25 cellular contexts compared by ENCODE assay signal in the genomic region with DNA sequence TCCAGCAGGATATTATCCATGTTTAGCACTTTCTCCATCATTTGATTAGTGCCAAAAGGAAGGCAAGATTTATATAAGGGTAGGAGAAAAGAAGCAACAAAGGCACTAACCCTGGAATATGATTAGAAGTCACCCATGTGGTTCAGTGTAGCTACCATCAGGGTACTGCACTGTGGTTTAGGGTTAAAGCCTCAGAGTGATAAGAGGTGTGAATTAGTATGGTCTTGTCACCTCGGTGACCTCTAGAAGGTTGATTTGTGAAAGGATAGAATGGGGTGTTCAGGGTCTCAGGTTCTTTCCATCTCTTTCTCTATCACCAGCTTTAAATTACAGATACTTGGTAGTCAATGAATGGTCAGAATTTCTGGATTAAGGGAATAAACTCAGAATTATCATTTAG.
A peak's percentile ranks its signal among the peaks of the same experiment; 100 is the strongest.
DNase-seq lines count a peak whose midpoint lies in the region; ATAC-seq, FAIRE-seq and TF ChIP-seq lines count a peak whose summit lies in the region.
"Had no signal": no experiment of that assay in that cellular context is flagged by ENCODE, and none has a peak within 500 bp of the region (broad histone marks: within the 10 kb centered on the region; RNA-seq: fewer than 3 reads in every experiment).

No MANE protein-coding gene starts in this region.

- TF ChIP-seq EP300 in H1 (IDR thresholded peaks at IDR 0.05; ENCODE audit: borderline replicate concordance in 1 of 2, low read depth in 2 of 2, low read length in 2 of 2) = no peak

- intact Hi-C loops in PC-9 (cut with micrococcal nuclease; ENCODE audit: unreplicated experiment) = no loop called here
- intact Hi-C loops in vagina (cut with DNase I) = no loop called here

- no peaks in the 10 kb centered on the region for H3K36me3 Mint-ChIP-seq in neural progenitor cell
- H3K36me3 Mint-ChIP-seq: CD4-positive, CD25-positive, alpha-beta regulatory T cell; CD8-positive, alpha-beta T cell had no signal

- H3K4me2 ChIP-seq in PC-9 = no peak overlapping the region
- no peak overlapping the region for H3K4me2 ChIP-seq in H1 (ENCODE audit: insufficient read depth in 1 of 2, low read depth in 2 of 2, low read length in 2 of 2)
- no peak overlapping the region for H3K4me2 ChIP-seq in neural progenitor cell
- H3K4me2 ChIP-seq: BLaER1 had no signal

- H2AFZ ChIP-seq in PC-9 (peak overlapping the region; percentile 71; the same call in 1 of the 2 replicates), H1 (ENCODE audit: low read length) (0 out of 2 replicates have a peak overlapping the region, but pooled peaks have one; percentile 56), neural progenitor cell (replicated peaks) (peak overlapping the region; percentile 42)
- H2AFZ ChIP-seq: GM23248 had no signal

- H3K27me3 ChIP-seq in PC-9 (ENCODE audit: insufficient read depth, low read depth) (no peaks in the 10 kb centered on the region), H1 (replicated peaks in 1 of 4; ENCODE audit: control insufficient read depth in 3 of 4, extremely low read depth in 1 of 4, insufficient read depth in 3 of 4, low read length in 3 of 4) (no peaks in the 10 kb centered on the region), neural progenitor cell (no peaks in the 10 kb centered on the region), vagina (no peaks in the 10 kb centered on the region)
- H3K27me3 ChIP-seq: BLaER1 had no signal

- no peak for TF ChIP-seq CTCF in PC-9 (conservative IDR thresholded peaks at IDR 0.05)
- TF ChIP-seq CTCF in H1 (IDR thresholded peaks at IDR 0.05; ENCODE audit: control extremely low read depth in 1 of 3, insufficient read depth in 1 of 3, low read depth in 1 of 3, low read length in 3 of 3) = no peak
- TF ChIP-seq CTCF in neural progenitor cell (IDR thresholded peaks at IDR 0.05) = no peak
- TF ChIP-seq CTCF in vagina (IDR thresholded peaks at IDR 0.05) = no peak

- H4K20me1 ChIP-seq in PC-9 (ENCODE audit: insufficient read depth) (no peaks in the 10 kb centered on the region), H1 (replicated peaks in 1 of 2; ENCODE audit: control insufficient read depth in 1 of 2, insufficient read depth in 2 of 2, low read length in 2 of 2) (no peaks in the 10 kb centered on the region), neural progenitor cell (ENCODE audit: low read depth) (no peaks in the 10 kb centered on the region)
- H4K20me1 ChIP-seq: BLaER1 had no signal

- peak; percentile 58 for ATAC-seq in GM18511 (IDR thresholded peaks at IDR 0.05; ENCODE audit: unreplicated experiment)
- ATAC-seq: CD8-positive, alpha-beta T cell; HCT116 had no signal

- no peak overlapping the region for H2BK120ac ChIP-seq in H1 (replicated peaks; ENCODE audit: low read depth, low read length)

- H2AK5ac ChIP-seq in H1 (ENCODE audit: low read depth, low read length) = no peak overlapping the region

- H3K36me3 ChIP-seq in PC-9 (ENCODE audit: low read depth) = no peaks in the 10 kb centered on the region
- H3K36me3 ChIP-seq in H1 (ENCODE audit: control insufficient read depth in 2 of 4, insufficient read depth in 4 of 4, low read length in 3 of 4) = no peaks in the 10 kb centered on the region
- H3K36me3 ChIP-seq in neural progenitor cell = peaks cover 3% of the 10 kb centered on the region
- H3K36me3 ChIP-seq in vagina = no peaks in the 10 kb centered on the region
- H3K36me3 ChIP-seq: BLaER1 had no signal

- H3K79me2 ChIP-seq in PC-9 (ENCODE audit: low read depth) (no peaks in the 10 kb centered on the region), H1 (ENCODE audit: control insufficient read depth in 1 of 2, insufficient read depth in 2 of 2, low read length in 2 of 2) (no peaks in the 10 kb centered on the region), neural progenitor cell (ENCODE audit: low read depth) (no peaks in the 10 kb centered on the region)

- H3K9me2 ChIP-seq in PC-9 (ENCODE audit: insufficient read depth) = peaks cover 4% of the 10 kb centered on the region; the same call in 1 of the 2 replicates

- H2BK12ac ChIP-seq in H1 (ENCODE audit: low read depth, low read length) = no peak overlapping the region

- no peak overlapping the region for H2BK20ac ChIP-seq in H1 (ENCODE audit: low read length)

- no peak overlapping the region for H3K23ac ChIP-seq in H1 (ENCODE audit: insufficient read length)

- POLR2A ChIA-PET in PC-9 (lab: Charles Lee; ENCODE audit: unreplicated experiment) (no interaction called here), H1 (lab: Charles Lee; ENCODE audit: partially characterized antibody) (interaction anchor here (0.7 kb wide), 1 partner anchor 435 kb away, joined by 3 read pairs; no protein-coding TSS in a partner anchor)

- H3K4me3 ChIP-seq in PC-9 (no peak overlapping the region), H1 (ENCODE audit: extremely low read depth in 1 of 4, insufficient read depth in 2 of 4, low read depth in 3 of 4, low read length in 4 of 4) (no peak overlapping the region), neural progenitor cell (no peak overlapping the region), vagina (no peak overlapping the region)
- H3K4me3 ChIP-seq: BLaER1, GM23248 had no signal

- no peak overlapping the region for H3K14ac ChIP-seq in H1 (ENCODE audit: insufficient read length)

- no peak overlapping the region for H3K27ac Mint-ChIP-seq in neural progenitor cell
- H3K27ac Mint-ChIP-seq: B cell; CD4-positive, CD25-positive, alpha-beta regulatory T cell; CD8-positive, alpha-beta T cell; H9 had no signal

- FAIRE-seq in H1 (lab: Jason Lieb, UNC) = no peak
- FAIRE-seq: A204.1, GM12891, GM18507 had no signal

- H3K4me3 Mint-ChIP-seq in neural progenitor cell = no peak overlapping the region
- H3K4me3 Mint-ChIP-seq: B cell; CD4-positive, CD25-positive, alpha-beta regulatory T cell; CD8-positive, alpha-beta T cell; H9 had no signal

- no peak overlapping the region for H3K18ac ChIP-seq in H1 (ENCODE audit: extremely low read depth, low read length)

- peaks cover 10% of the 10 kb centered on the region for H3K9me3 Mint-ChIP-seq in neural progenitor cell

- BruUV-seq in PC-9 (replicated peaks; lab: Mats Ljungman, UMichigan) = no TSS peak

- H3K9me3 ChIP-seq in PC-9 (ENCODE audit: insufficient read depth, low read depth) (no peaks in the 10 kb centered on the region; the same call in 1 of the 2 replicates), H1 (ENCODE audit: insufficient read depth in 2 of 2, low read depth in 1 of 2, low read length in 1 of 2) (no peaks in the 10 kb centered on the region; a peak in 1 of 4 replicates), neural progenitor cell (ENCODE audit: low read depth) (no peaks in the 10 kb centered on the region), vagina (no peaks in the 10 kb centered on the region)
- H3K9me3 ChIP-seq: BLaER1, Caco-2 had no signal

- CTCF ChIA-PET in PC-9 (lab: Charles Lee) = no interaction called here
- CTCF ChIA-PET in H1 (lab: Charles Lee; ENCODE audit: partially characterized antibody) = no interaction called here

- no peak overlapping the region for H3K9ac ChIP-seq in H1 (replicated peaks in 1 of 4; ENCODE audit: extremely low read depth in 1 of 4, low read depth in 3 of 4, low read length in 3 of 4)
- no peak overlapping the region for H3K9ac ChIP-seq in neural progenitor cell
- H3K9ac ChIP-seq: BLaER1, GM23248 had no signal

- H3K79me1 ChIP-seq in H1 (ENCODE audit: low read depth, low read length) = no peaks in the 10 kb centered on the region

- no peak overlapping the region for H2BK5ac ChIP-seq in H1 (ENCODE audit: low read depth, low read length)

- TF ChIP-seq RAD21 in H1 (IDR thresholded peaks at IDR 0.05 in 1 of 2, conservative IDR thresholded peaks at IDR 0.05 in 1 of 2; ENCODE audit: low read depth in 2 of 2, low read length in 2 of 2) = no peak

- no peaks in the 10 kb centered on the region for H3K23me2 ChIP-seq in H1 (ENCODE audit: low read depth, low read length)

- 85% methylated on average over 1 of the region's 1 CpG; no CpG with 5 or more reads in 1 of the 2 experiments for WGBS in H1 (ENCODE audit: extremely low coverage in 1 of 2, insufficient coverage in 1 of 2, insufficient read length in 1 of 2, insufficient replicate concordance in 2 of 2, low coverage in 1 of 2, low lambda C conversion rate in 2 of 2, missing lambda C conversion rate in 1 of 2), 2 experiments

- H4K5ac ChIP-seq in H1 (ENCODE audit: insufficient read length, low read depth, low read length) = no peak overlapping the region

- peaks cover 2% of the 10 kb centered on the region for H3K27me3 Mint-ChIP-seq in neural progenitor cell (ENCODE audit: insufficient read depth, low read depth)
- H3K27me3 Mint-ChIP-seq: B cell; CD4-positive, CD25-positive, alpha-beta regulatory T cell had no signal

- H3K4ac ChIP-seq in H1 (replicated peaks; ENCODE audit: insufficient read length, low read depth, low read length) = no peak overlapping the region

- no peak overlapping the region for H4K8ac ChIP-seq in H1 (ENCODE audit: extremely low read depth, insufficient read depth, low read length)

- TF ChIP-seq POLR2A in H1 (IDR thresholded peaks at IDR 0.05; ENCODE audit: control extremely low read depth in 1 of 2, low read depth in 2 of 2, low read length in 2 of 2) (no peak), vagina (IDR thresholded peaks at IDR 0.05) (no peak)

- no peak overlapping the region for H2BK15ac ChIP-seq in H1 (ENCODE audit: low read length)

- no peaks in the 10 kb centered on the region for H3F3A ChIP-seq in PC-9 (ENCODE audit: insufficient read depth, low read depth)
- H3F3A ChIP-seq in neural progenitor cell (ENCODE audit: low read depth) = no peaks in the 10 kb centered on the region

- H3K4me1 ChIP-seq in PC-9 (replicated peaks; ENCODE audit: insufficient read depth) (no peaks in the 10 kb centered on the region), H1 (replicated peaks in 1 of 4; ENCODE audit: control insufficient read depth in 3 of 4, insufficient read depth in 4 of 4, low read length in 3 of 4) (no peaks in the 10 kb centered on the region), neural progenitor cell (no peaks in the 10 kb centered on the region), vagina (no peaks in the 10 kb centered on the region)
- H3K4me1 ChIP-seq: BLaER1, Caco-2 had no signal

- H3K27ac ChIP-seq in PC-9 (no peak overlapping the region), H1 (ENCODE audit: low read depth, low read length) (no peak overlapping the region), neural progenitor cell (no peak overlapping the region), vagina (no peak overlapping the region)
- H3K27ac ChIP-seq: 22Rv1, BLaER1, C4-2B, GM23248 had no signal

- DNase-seq in PC-9 (no peak), H1 (ENCODE audit: low read depth in 1 of 2, low spot score in 2 of 2) (no peak), neural progenitor cell (ENCODE audit: low spot score) (no peak), vagina (ENCODE audit: extremely low spot score in 2 of 2) (no peak), NCI-H524 treated with DMSO at 0.1 percent for 48 hours (lab: John Stamatoyannopoulos, UW) (no peak), DMS53 (lab: John Stamatoyannopoulos, UW) (no peak)
- no peak for DNase-seq in stimulated activated CD4-positive, alpha-beta T cell treated with anti-CD3 and anti-CD28 coated beads, Interleukin-12 subunit alpha, Interleukin-12 subunit beta, amount 100 ng/mL, for 4 hours
- DNase-seq: Caco-2; CD4-positive, CD25-positive, alpha-beta regulatory T cell; CD8-positive, alpha-beta T cell; DMS153; DMS79; EL; GDM1; GM23248; H9 had no signal

- no peak overlapping the region for H3K56ac ChIP-seq in H1 (replicated peaks; ENCODE audit: insufficient read length, low read depth, low read length)

- H3K4me1 Mint-ChIP-seq in neural progenitor cell = no peaks in the 10 kb centered on the region
- H3K4me1 Mint-ChIP-seq: B cell; CD4-positive, CD25-positive, alpha-beta regulatory T cell; H9 had no signal

- H4K91ac ChIP-seq in H1 (replicated peaks; ENCODE audit: insufficient read length, low read length) = no peak overlapping the region
